Comparison of ENCODE assay signal across 4 cellular contexts in genomic region chr3:187753516-187753915, GRCh38. TPM values are rescaled to one million over a fixed set of nuclear protein-coding genes. Genes with fewer than 3 reads are reported as not detected.
"Had no signal": no experiment of that assay in that cellular context is flagged by ENCODE, and none has a peak within 500 bp of the region (broad histone marks: within the 10 kb centered on the region; RNA-seq: fewer than 3 reads in every experiment).

No MANE protein-coding gene starts in this region.

- DNase-seq: GDM1, GF-D8 had no signal

- H3K4me3 ChIP-seq: GM12878 had no signal

- ATAC-seq: GM12878 had no signal

RNA-seq across cellular contexts. Expression of gene RTP2, which starts 51.2 kb away (rescaled TPM):
- total RNA-seq: G401, GM12878 had no signal
- polyA plus RNA-seq: GM12878 had no signal
